ENCODE assay signal across 8 cellular contexts in the genomic region with DNA sequence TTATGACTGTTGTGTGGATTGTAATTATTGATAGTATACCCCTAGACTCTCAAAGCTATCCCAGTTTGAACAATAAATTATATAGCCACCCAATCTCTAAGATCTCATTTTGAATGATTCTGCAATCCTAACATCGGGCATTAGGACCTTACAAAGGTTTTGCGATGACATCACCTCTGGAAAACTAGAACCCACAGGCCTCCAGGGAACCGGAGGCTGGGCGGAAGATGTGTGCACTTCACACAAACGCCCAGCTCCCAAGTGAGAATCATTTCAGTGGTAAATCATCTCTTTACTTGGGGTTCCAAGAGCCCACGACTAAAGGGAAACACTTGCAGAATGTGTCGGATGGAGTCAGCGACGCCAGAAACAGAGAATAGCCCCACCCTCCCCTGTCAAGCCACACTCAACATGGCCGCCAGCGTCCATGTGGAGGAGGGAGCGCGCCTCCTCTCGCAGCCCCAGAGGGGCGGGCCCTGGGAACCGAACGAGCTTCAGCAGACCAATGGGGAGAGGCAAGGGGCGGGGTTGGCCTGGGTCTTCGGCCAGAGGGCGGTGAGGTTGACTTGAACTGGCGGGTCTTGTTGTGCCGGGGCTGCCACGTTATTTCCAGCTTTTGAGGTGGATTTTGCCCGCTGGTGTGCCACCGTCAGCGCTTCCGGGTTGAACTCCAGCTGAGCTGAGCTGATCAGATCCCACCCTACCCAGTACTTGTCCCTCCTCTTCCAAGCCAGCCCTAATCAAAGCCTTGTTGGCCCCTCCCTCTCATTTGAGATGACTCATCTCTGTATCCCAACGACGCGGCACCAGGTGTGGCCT.
DNase-seq lines count a peak whose midpoint lies in the region; ATAC-seq and TF ChIP-seq lines count a peak whose summit lies in the region.

No MANE protein-coding gene starts in this region.

- no peaks in the 10 kb centered on the region for H3K36me3 ChIP-seq in OCI-LY3 (replicated peaks; ENCODE audit: low read depth, low read length)

- no peaks in the 10 kb centered on the region for H3K27me3 ChIP-seq in OCI-LY3 (ENCODE audit: low read depth, low read length)

- H3K79me2 ChIP-seq in OCI-LY3 (ENCODE audit: low read length): no peaks in the 10 kb centered on the region

- H4K20me1 ChIP-seq in OCI-LY3 (ENCODE audit: insufficient read depth, low read length): no peaks in the 10 kb centered on the region

- H3K27ac ChIP-seq in OCI-LY3 (ENCODE audit: low read length): peak overlapping the region; percentile 86

- H3K4me2 ChIP-seq in OCI-LY3 (ENCODE audit: low read length): peak overlapping the region; percentile 72

- peak overlapping the region; percentile 93 for H2AFZ ChIP-seq in OCI-LY3 (ENCODE audit: low read depth, low read length)

- no peaks in the 10 kb centered on the region for H3K9me3 ChIP-seq in OCI-LY3 (ENCODE audit: insufficient read depth, low read length)

- DNase-seq in DMS 273 treated with DMSO at 0.1 percent for 48 hours (lab: John Stamatoyannopoulos, UW) (peak; percentile 96), HuH-7.5 (ENCODE audit: low spot score) (peak; percentile 89), activated T-cell treated with anti-CD3 and anti-CD28 coated beads for 24 hours (ENCODE audit: low read depth) (peak; percentile 97), epidermal melanocyte (ENCODE audit: insufficient read length, low spot score) (peak; percentile 93), middle frontal gyrus (ENCODE audit: extremely low spot score, low spot score) (peak; percentile 97)
- peak; percentile 85 to 97 for DNase-seq in stimulated activated CD8-positive, alpha-beta memory T cell treated with anti-CD3 and anti-CD28 coated beads, Interleukin-2, amount 100 ng/mL, for 1 hour (ENCODE audit: low read depth in 2 of 2)

- peak overlapping the region; percentile 77 for H3K4me3 ChIP-seq in OCI-LY3 (ENCODE audit: low read length)

- peaks cover 8% of the 10 kb centered on the region; the same call in 1 of the 2 replicates for H3K4me1 ChIP-seq in OCI-LY3 (ENCODE audit: low read length)

- ATAC-seq in GM21528 (IDR thresholded peaks at IDR 0.05; ENCODE audit: low FRiP score, unreplicated experiment): peak; percentile 98

- H3K9ac ChIP-seq in OCI-LY3 (ENCODE audit: low read length): peak overlapping the region; percentile 73

- TF ChIP-seq CTCF in OCI-LY3 (IDR thresholded peaks at IDR 0.05; ENCODE audit: low read depth, low read length): no peak

Comparison
In these comparisons a context has a peak if more than half of its experiments do, and no peak if none do; other contexts are left out.
1. Peak in every context shown above with its lines: DNase-seq, ATAC-seq, H3K4me3 ChIP-seq and H3K27ac ChIP-seq.